ENCODE assay signal across 8 cellular contexts in genomic region chr20:62642666-62643520, GRCh38. TPM values are rescaled to one million over a fixed set of nuclear protein-coding genes. Genes with fewer than 3 reads are reported as not detected.
DNase-seq lines count a peak whose midpoint lies in the region; ATAC-seq, FAIRE-seq and TF ChIP-seq lines count a peak whose summit lies in the region.

No MANE protein-coding gene starts in this region.

- 0 out of 2 replicates have a peak overlapping the region, but pooled peaks have one; percentile 96 for H2AFZ ChIP-seq in K562 (ENCODE audit: low read depth, low read length)

- peak; percentile 25 for ATAC-seq in HG03442 (IDR thresholded peaks at IDR 0.05; ENCODE audit: unreplicated experiment)
- ATAC-seq in T-helper 17 cell: peak; percentile 52
- peak; percentile 61 for ATAC-seq in K562

- CTCF ChIA-PET in K562 (lab: Yijun Ruan, JAX; ENCODE audit: low intra/inter-chr PET ratio): no interaction called here

- peak overlapping the region; percentile 87 for H3K4me3 Mint-ChIP-seq in T-helper 17 cell

- in situ Hi-C loops in K562 (cut with MboI): no loop called here

- no peak for TF ChIP-seq POLR2A in K562 (conservative IDR thresholded peaks at IDR 0.05)

- no peak for TF ChIP-seq RAD21 in K562 (CRISPR knock-in tag; conservative IDR thresholded peaks at IDR 0.05 in 1 of 2, IDR thresholded peaks at IDR 0.05 in 1 of 2)

- peaks cover 10 to 77% of the 10 kb centered on the region in 2 experiments for H3K4me1 ChIP-seq in K562 (replicated peaks in 1 of 2; ENCODE audit: control insufficient read depth in 2 of 2, insufficient read depth in 2 of 2, low read length in 2 of 2)

- WGBS in K562 (ENCODE audit: insufficient coverage, low coverage, missing lambda C conversion rate): 6% methylated on average over 40 of the region's 84 CpGs

- H3K27me3 Mint-ChIP-seq in T-helper 17 cell: no peaks in the 10 kb centered on the region

- no peaks in the 10 kb centered on the region for H3K36me3 Mint-ChIP-seq in T-helper 17 cell (ENCODE audit: low read depth)

- peak overlapping the region; percentile 51 to 94 for H3K9ac ChIP-seq in K562 (ENCODE audit: insufficient read depth in 1 of 2, low read depth in 2 of 2, low read length in 2 of 2)

- POLR2A ChIA-PET in K562 (lab: Yijun Ruan, JAX): interaction anchor here (0.6 to 2.0 kb wide), 6 partner anchors 9 to 251 kb away, joined by 3 to 8 read pairs (median 4); no protein-coding TSS in a partner anchor

- no TSS peak for BruUV-seq in K562 (replicated peaks; lab: Mats Ljungman, UMichigan)

- peaks cover 49% of the 10 kb centered on the region for H3K79me2 ChIP-seq in K562 (ENCODE audit: control insufficient read depth, insufficient read depth, low read length)

- H3K27ac Mint-ChIP-seq in T-helper 17 cell: no peak overlapping the region

- intact Hi-C loops in K562 (cut with micrococcal nuclease): loop anchor here (1.0 kb wide), 1 partner anchor 20 kb away; no protein-coding TSS in a partner anchor

- H3K4me1 Mint-ChIP-seq in T-helper 17 cell: peaks cover 7% of the 10 kb centered on the region

- no peaks in the 10 kb centered on the region for H3K9me3 ChIP-seq in T-helper 17 cell (ENCODE audit: control insufficient read depth, low read length, poor library complexity, severe bottlenecking)
- H3K9me3 ChIP-seq in K562 (replicated peaks; ENCODE audit: control insufficient read depth, insufficient read depth, low read depth, low read length): no peaks in the 10 kb centered on the region; the same call in 1 of the 2 replicates

- H3K4me3 ChIP-seq in K562: peak overlapping the region; percentile 68

- H3K27me3 ChIP-seq in K562 (ENCODE audit: control insufficient read depth in 2 of 2, insufficient read depth in 2 of 2, low read length in 2 of 2): no peaks in the 10 kb centered on the region; a peak in 2 of 5 replicates

- peaks cover 28% of the 10 kb centered on the region; the same call in 1 of the 3 replicates for H3K36me3 ChIP-seq in K562 (ENCODE audit: control insufficient read depth, insufficient read depth, low read length)

- no peak for TF ChIP-seq EP300 in K562 (IDR thresholded peaks at IDR 0.05; ENCODE audit: low read length)

- peaks cover 7% of the 10 kb centered on the region for H3K9me1 ChIP-seq in K562 (ENCODE audit: control insufficient read depth, insufficient read depth, low read length)

- DNase-seq in NOMO-1 (lab: John Stamatoyannopoulos, UW; ENCODE audit: unreplicated experiment in 2 of 2) (peak; percentile 24 to 28), NOMO-1 treated with dmso at 0.1 percent for 144 hours (lab: John Stamatoyannopoulos, UW; ENCODE audit: unreplicated experiment) (no peak), T-helper 17 cell (peak; percentile 28 to 40 (median 37)), K562 (ENCODE audit: extremely low read depth in 1 of 4, low spot score in 3 of 4) (peak; percentile 65 to 74 (median 68)), kidney tubule cell (ENCODE audit: low spot score) (peak; percentile 58), COLO829 (ENCODE audit: low spot score) (no peak)
- DNase-seq in stimulated activated CD4-positive, alpha-beta T cell treated with anti-CD3 and anti-CD28 coated beads, Interleukin-4, amount 100 ng/mL, for 4 hours: peak; percentile 66 to 76

- H4K20me1 ChIP-seq in K562 (replicated peaks; ENCODE audit: control insufficient read depth, insufficient read depth, low read length): peaks cover 24% of the 10 kb centered on the region

- peak; percentile 23 for FAIRE-seq in K562 (lab: Jason Lieb, UNC)

- peak overlapping the region; percentile 56; the same call in 1 of the 3 replicates for H3K27ac ChIP-seq in K562 (ENCODE audit: extremely low read depth, low read depth, low read length)

- H3K4me2 ChIP-seq in K562 (ENCODE audit: insufficient read depth, low read length): peak overlapping the region; percentile 70

- no peak for TF ChIP-seq CTCF in K562 (IDR thresholded peaks at IDR 0.05 in 2 of 3, conservative IDR thresholded peaks at IDR 0.05 in 1 of 3; ENCODE audit: insufficient read depth in 2 of 3, low read depth in 1 of 3, low read length in 3 of 3)

TF ChIP-seq in K562, 482 proteins besides CTCF, POLR2A, EP300 and RAD21 (continues in another document):
- no peak for TF ChIP-seq RBM39 (optimal IDR thresholded peaks at IDR 0.05; ENCODE audit: low read depth, low read length)
- TF ChIP-seq NR2C1 (IDR thresholded peaks at IDR 0.05): no peak
- no peak for TF ChIP-seq NR2C1 (tag; IDR thresholded peaks at IDR 0.05)
- TF ChIP-seq ZNF609 (CRISPR knock-in tag; IDR thresholded peaks at IDR 0.05; ENCODE audit: borderline replicate concordance): 0 out of 2 replicates have a peak, but pooled peaks have one; percentile 27
- TF ChIP-seq SMAD2 (IDR thresholded peaks at IDR 0.05; ENCODE audit: low read depth, low read length): no peak
- TF ChIP-seq ZNF253 (CRISPR knock-in tag; conservative IDR thresholded peaks at IDR 0.05): no peak
- peak; percentile 88 to 90 for TF ChIP-seq NRF1 (conservative IDR thresholded peaks at IDR 0.05 in 1 of 2, IDR thresholded peaks at IDR 0.05 in 1 of 2)
- TF ChIP-seq E2F3 (CRISPR knock-in tag; IDR thresholded peaks at IDR 0.05): no peak
- no peak for TF ChIP-seq CTBP1 (IDR thresholded peaks at IDR 0.05; ENCODE audit: borderline replicate concordance)
- TF ChIP-seq U2AF1 (optimal IDR thresholded peaks at IDR 0.05; ENCODE audit: low read depth, low read length): peak; percentile 19
- 0 out of 4 replicates have a peak, but pooled peaks of 1 of the 2 experiments have one; percentile 9 for TF ChIP-seq TEAD1 (CRISPR knock-in tag; IDR thresholded peaks at IDR 0.05)
- TF ChIP-seq NFE2 (IDR thresholded peaks at IDR 0.05; ENCODE audit: low read depth): peak; percentile 58
- TF ChIP-seq ZNF41 (CRISPR knock-in tag; conservative IDR thresholded peaks at IDR 0.05): no peak
- no peak for TF ChIP-seq ZNF316 (IDR thresholded peaks at IDR 0.05)
- peak; percentile 63; the same call in 1 of the 2 replicates for TF ChIP-seq TFAP4 (CRISPR knock-in tag; IDR thresholded peaks at IDR 0.05; ENCODE audit: borderline replicate concordance)
- TF ChIP-seq BRCA1 (IDR thresholded peaks at IDR 0.05): no peak
- TF ChIP-seq BRCA1 (CRISPR knock-in tag; IDR thresholded peaks at IDR 0.05): 0 out of 2 replicates have a peak, but pooled peaks have one; percentile 38

RNA-seq across cellular contexts. Expression of gene SLCO4A1, which starts 0.6 kb away (rescaled TPM):
- 1 to 10 TPM; 1.9 TPM for total RNA-seq in T-helper 17 cell
- 21.8 and 48.7 TPM in 2 replicates for total RNA-seq in K562 (2011; cell fraction: chromatin; rRNA removed; ENCODE audit: low replicate concordance)
- total RNA-seq in K562 (2011; cell fraction: nucleolus; rRNA removed): 35.3 and 40.5 TPM in 2 replicates
- total RNA-seq in K562 (2011; cell fraction: nucleoplasm; rRNA removed): 24.4 TPM in 2 replicates
- 16.2 and 26.3 TPM in 2 replicates for total RNA-seq in K562 (2014; rRNA removed)
- 6.8 and 7.3 TPM in 2 replicates for total RNA-seq in K562 (2014; rRNA removed; fragmentation: Illumina TruSeq; extraction: Trizol)
- total RNA-seq in K562 (2015; rRNA removed; fragmentation: Illumina TruSeq; extraction: Trizol): 12.1 and 13.9 TPM in 2 replicates
- total RNA-seq in K562 (2021): 21.9 and 25.2 TPM in 2 replicates
- 12.3 and 13.2 TPM in 2 replicates for polyA plus RNA-seq in K562 (2011; rRNA removed)
- 10.5 and 25.9 TPM in 2 replicates for polyA plus RNA-seq in K562 (2011; cell fraction: cytosol; rRNA removed)
- 46.8 and 83.4 TPM in 2 replicates for polyA plus RNA-seq in K562 (2011; cell fraction: nucleus; rRNA removed)
- polyA plus RNA-seq in K562 (2012): 6.1 and 15.2 TPM in 2 replicates
- polyA plus RNA-seq in K562 (2014; fragmentation: Illumina TruSeq; extraction: Trizol): 13.6 and 15.4 TPM in 2 replicates
- polyA plus RNA-seq in K562 (2014; fragmentation: Nextera tagmentation; extraction: Ambion mirVana): 1 to 10 TPM; 1.6 to 3.1 TPM
- 12.8 and 17.7 TPM in 2 replicates for polyA plus RNA-seq in K562 (2014; rRNA removed)
- polyA minus RNA-seq in K562 (2011; rRNA and poly(A)+ RNA removed): 5.1 and 5.5 TPM in 2 replicates
- polyA minus RNA-seq in K562 (2011; cell fraction: cytosol; rRNA and poly(A)+ RNA removed): 13.4 and 13.6 TPM in 2 replicates
- polyA minus RNA-seq in K562 (2011; cell fraction: nucleus; rRNA and poly(A)+ RNA removed): 11.7 and 15.8 TPM in 2 replicates

Comparison
In these comparisons a context has a peak if more than half of its experiments do, and no peak if none do; other contexts are left out.
1. DNase-seq: peak in NOMO-1 (2 of 2), T-helper 17 cell (3 of 3), K562 (4 of 4), kidney tubule cell (single experiment) and stimulated activated CD4-positive, alpha-beta T cell treated with anti-CD3 and anti-CD28 coated beads, Interleukin-4, amount 100 ng/mL, for 4 hours (2 of 2); none in NOMO-1 treated with dmso at 0.1 percent for 144 hours (single experiment) and COLO829 (single experiment).
2. Peak in every context shown above with its lines, with median percentiles within 50 percentile points of each other: ATAC-seq.